ENCODE assay signal across 8 cellular contexts in the genomic region with DNA sequence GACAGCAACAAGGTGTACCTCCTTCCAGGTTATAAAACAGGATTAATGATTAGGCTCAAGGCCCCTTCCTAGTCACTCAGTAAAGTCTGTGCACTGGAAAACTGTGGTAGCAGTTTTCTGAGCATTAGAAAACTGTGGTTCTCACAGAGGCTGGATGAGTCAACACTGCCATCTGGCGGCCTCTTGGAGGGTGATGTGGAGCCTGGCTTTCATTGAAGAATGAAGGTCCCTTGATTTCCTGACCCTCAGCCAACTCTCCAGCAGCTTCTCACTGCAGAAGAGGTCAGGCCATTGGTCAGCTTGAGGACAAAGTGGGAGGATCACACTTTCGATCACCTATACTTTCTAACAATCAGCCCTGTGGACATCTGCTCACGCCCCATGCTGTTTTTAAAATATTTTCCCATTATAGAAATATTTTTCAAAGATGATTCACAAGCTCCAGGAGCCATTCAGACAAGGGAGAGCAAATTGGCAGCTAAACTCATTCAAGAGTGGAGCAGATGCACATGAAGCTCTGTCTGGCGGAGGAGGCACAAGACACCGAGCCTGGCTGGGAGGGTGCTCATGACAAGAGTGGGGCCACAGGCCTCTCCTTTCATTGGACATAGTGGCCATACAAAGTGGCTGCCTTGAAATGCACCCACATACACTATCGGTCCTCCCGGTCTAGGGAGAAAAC. TPM values are rescaled to one million over a fixed set of nuclear protein-coding genes. Genes with fewer than 3 reads are reported as not detected.
DNase-seq lines count a peak whose midpoint lies in the region; ATAC-seq and TF ChIP-seq lines count a peak whose summit lies in the region.

No MANE protein-coding gene starts in this region.

- H3K36me3 ChIP-seq in HCT116 (ENCODE audit: control insufficient read depth in 1 of 2, insufficient read depth in 2 of 2, low read length in 2 of 2) = peaks cover 13 to 14% of the 10 kb centered on the region in 2 experiments; a peak in 3 of 4 replicates
- peaks cover 0 to 31% of the 10 kb centered on the region in 2 donors for H3K36me3 ChIP-seq in gastrocnemius medialis

- CTCF ChIA-PET in HCT116 (lab: Charles Lee) = interaction anchor here (0.9 to 2.4 kb wide), 8 partner anchors 12 to 1573 kb away, joined by 3 to 14 read pairs (median 4); a partner anchor contains a TSS

- peak; percentile 94 for TF ChIP-seq RAD21 in HCT116 (IDR thresholded peaks at IDR 0.05; ENCODE audit: low read depth)

- BruUV-seq in HCT116 (replicated peaks; lab: Mats Ljungman, UMichigan) = no TSS peak

- DNase-seq in GM04504 (ENCODE audit: low read depth) (peak; percentile 62), HCT116 (ENCODE audit: low read depth, low spot score) (peak; percentile 52), NCI-H1092 treated with DMSO at 0.1 percent for 48 hours (lab: John Stamatoyannopoulos, UW) (peak; percentile 86), T-helper 1 cell (peak; percentile 17 to 61 (median 43)), amygdala (lab: John Stamatoyannopoulos, UW) (peak in 51 of 56 donors; percentile 5 to 92 (median 57)), right cardiac atrium (peak; percentile 78 to 92 (median 88)), gastrocnemius medialis (peak; percentile 60 to 78)

- H3K4me3 ChIP-seq in HCT116 (replicated peaks in 1 of 2; ENCODE audit: low read depth in 1 of 2, low read length in 2 of 2) (no peak overlapping the region), right cardiac atrium (ENCODE audit: low read length) (no peak overlapping the region), gastrocnemius medialis (no peak overlapping the region)

- no peaks in the 10 kb centered on the region for H3K9me2 ChIP-seq in HCT116 (ENCODE audit: insufficient read depth)

- TF ChIP-seq POLR2A in HCT116 (IDR thresholded peaks at IDR 0.05; ENCODE audit: borderline replicate concordance, extremely low read depth, insufficient read depth, insufficient read length) (no peak), gastrocnemius medialis (IDR thresholded peaks at IDR 0.05) (no peak)

- RAD21 ChIA-PET in HCT116 (lab: Charles Lee; ENCODE audit: low non-redundant PET in 1 of 2, low total read pairs in 2 of 2, uncharacterized antibody in 2 of 2, unreplicated experiment in 2 of 2) = no interaction called here

- in situ Hi-C loops in gastrocnemius medialis (cut with MboI; ENCODE audit: low sequenced_read_pairs in 4 of 4) = loop anchor here in 1 of 4 donors (10.0 kb wide), 2 partner anchors 215 to 695 kb away; no protein-coding TSS in a partner anchor

- H3K9me3 ChIP-seq in HCT116 (ENCODE audit: control insufficient read depth in 1 of 2, insufficient read depth in 1 of 2, low read depth in 1 of 2, low read length in 2 of 2) (no peaks in the 10 kb centered on the region), right cardiac atrium (ENCODE audit: control insufficient read depth, low read length) (no peaks in the 10 kb centered on the region), gastrocnemius medialis (no peaks in the 10 kb centered on the region)

- peak; percentile 84 to 92 (median 91) for TF ChIP-seq CTCF in HCT116 (IDR thresholded peaks at IDR 0.05 in 2 of 3, conservative IDR thresholded peaks at IDR 0.05 in 1 of 3; ENCODE audit: borderline replicate concordance in 1 of 3, insufficient read depth in 1 of 3, low read depth in 2 of 3, low read length in 2 of 3)
- TF ChIP-seq CTCF in gastrocnemius medialis (IDR thresholded peaks at IDR 0.05 in 4 of 5, conservative IDR thresholded peaks at IDR 0.05 in 1 of 5) = peak; percentile 71 to 92 (median 82)

- ATAC-seq in HCT116 = peak; percentile 92
- peak; percentile 77 to 85 for ATAC-seq in right cardiac atrium
- peak; percentile 78 to 82 for ATAC-seq in gastrocnemius medialis
- ATAC-seq in HG03135 (IDR thresholded peaks at IDR 0.05; ENCODE audit: unreplicated experiment) = no peak

- intact Hi-C loops in HCT116 (cut with micrococcal nuclease) = loop anchor here (1.0 to 10.0 kb wide), 6 partner anchors 235 to 1635 kb away; a partner anchor contains a TSS
- intact Hi-C loops in right cardiac atrium (cut with DNase I) = loop anchor here (5.0 to 10.0 kb wide), 6 partner anchors 225 to 738 kb away; a partner anchor contains a TSS
- intact Hi-C loops in gastrocnemius medialis (cut with DNase I; ENCODE audit: low total_unique reads) = loop anchor here (2.0 to 5.0 kb wide), 2 partner anchors 158 to 699 kb away; no protein-coding TSS in a partner anchor

- H3K27ac ChIP-seq in HCT116 (ENCODE audit: low read depth, low read length) = no peak overlapping the region
- peak overlapping the region; percentile 11 for H3K27ac ChIP-seq in right cardiac atrium (ENCODE audit: low read length)
- peak overlapping the region; percentile 21 to 47 (median 43) for H3K27ac ChIP-seq in gastrocnemius medialis

- no peaks in the 10 kb centered on the region for H3K79me2 ChIP-seq in HCT116 (ENCODE audit: insufficient read depth, low read length)

- H4K20me1 ChIP-seq in HCT116 (ENCODE audit: insufficient read depth) = no peaks in the 10 kb centered on the region

- POLR2A ChIA-PET in HCT116 (lab: Charles Lee) = no interaction called here

- no peaks in the 10 kb centered on the region for H3K4me1 ChIP-seq in HCT116 (ENCODE audit: control insufficient read depth in 1 of 2, insufficient read depth in 2 of 2, low read length in 2 of 2)
- no peaks in the 10 kb centered on the region for H3K4me1 ChIP-seq in right cardiac atrium (ENCODE audit: control insufficient read depth, insufficient read depth, low read length)
- peaks cover 16 to 18% of the 10 kb centered on the region in 2 donors for H3K4me1 ChIP-seq in gastrocnemius medialis

- H3K27me3 ChIP-seq in HCT116 (ENCODE audit: insufficient read depth, low read length) (no peaks in the 10 kb centered on the region), right cardiac atrium (ENCODE audit: control insufficient read depth, insufficient read depth) (no peaks in the 10 kb centered on the region), gastrocnemius medialis (no peaks in the 10 kb centered on the region)

- no peak overlapping the region for H2AFZ ChIP-seq in HCT116 (ENCODE audit: low read depth, low read length, poor library complexity, severe bottlenecking)

- H3K9ac ChIP-seq in HCT116 (ENCODE audit: low read length) = no peak overlapping the region

- no peak overlapping the region for H3K4me2 ChIP-seq in HCT116 (ENCODE audit: low read length)

- 52% methylated on average over 7 of the region's 7 CpGs for WGBS in right cardiac atrium

TF ChIP-seq in HCT116, 20 proteins besides CTCF, POLR2A, EP300 and RAD21:
- TF ChIP-seq CBX3 (IDR thresholded peaks at IDR 0.05; ENCODE audit: low read depth) = no peak
- TF ChIP-seq, protein P1, sequence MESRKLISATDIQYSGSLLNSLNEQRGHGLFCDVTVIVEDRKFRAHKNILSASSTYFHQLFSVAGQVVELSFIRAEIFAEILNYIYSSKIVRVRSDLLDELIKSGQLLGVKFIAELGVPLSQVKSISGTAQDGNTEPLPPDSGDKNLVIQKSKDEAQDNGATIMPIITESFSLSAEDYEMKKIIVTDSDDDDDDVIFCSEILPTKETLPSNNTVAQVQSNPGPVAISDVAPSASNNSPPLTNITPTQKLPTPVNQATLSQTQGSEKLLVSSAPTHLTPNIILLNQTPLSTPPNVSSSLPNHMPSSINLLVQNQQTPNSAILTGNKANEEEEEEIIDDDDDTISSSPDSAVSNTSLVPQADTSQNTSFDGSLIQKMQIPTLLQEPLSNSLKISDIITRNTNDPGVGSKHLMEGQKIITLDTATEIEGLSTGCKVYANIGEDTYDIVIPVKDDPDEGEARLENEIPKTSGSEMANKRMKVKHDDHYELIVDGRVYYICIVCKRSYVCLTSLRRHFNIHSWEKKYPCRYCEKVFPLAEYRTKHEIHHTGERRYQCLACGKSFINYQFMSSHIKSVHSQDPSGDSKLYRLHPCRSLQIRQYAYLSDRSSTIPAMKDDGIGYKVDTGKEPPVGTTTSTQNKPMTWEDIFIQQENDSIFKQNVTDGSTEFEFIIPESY (IDR thresholded peaks at IDR 0.05; ENCODE audit: extremely low read depth, insufficient replicate concordance, low read length) = no peak
- TF ChIP-seq, protein P2, sequence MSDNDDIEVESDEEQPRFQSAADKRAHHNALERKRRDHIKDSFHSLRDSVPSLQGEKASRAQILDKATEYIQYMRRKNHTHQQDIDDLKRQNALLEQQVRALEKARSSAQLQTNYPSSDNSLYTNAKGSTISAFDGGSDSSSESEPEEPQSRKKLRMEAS (IDR thresholded peaks at IDR 0.05) = no peak
- no peak for TF ChIP-seq SRF (IDR thresholded peaks at IDR 0.05; ENCODE audit: low read depth)
- TF ChIP-seq SP1 (IDR thresholded peaks at IDR 0.05; ENCODE audit: low read depth) = no peak

RNA-seq across cellular contexts. Expression of a gene that starts 23.1 kb away (rescaled TPM):
- total RNA-seq in HCT116 (2021; ENCODE audit: unreplicated experiment) (282 TPM), right cardiac atrium (100 to 1,000 TPM; 125 to 146 (median 144) TPM), gastrocnemius medialis (100 to 1,000 TPM; 340 to 380 (median 357) TPM)
- polyA plus RNA-seq in HCT116 (2012) = 379 and 457 TPM in 2 replicates
- 280 TPM for polyA plus RNA-seq in right cardiac atrium

RNA-seq across cellular contexts. Expression of a gene that starts 24.2 kb away (rescaled TPM):
- 22.7 TPM for total RNA-seq in HCT116 (2021; ENCODE audit: unreplicated experiment)
- polyA plus RNA-seq in HCT116 (2012) = 18.4 and 19.8 TPM in 2 replicates
- 10 to 100 TPM in 1 of 4 donors, 1 to 10 TPM in 3; 8.7 to 11.8 (median 9.2) TPM for total RNA-seq in right cardiac atrium
- polyA plus RNA-seq in right cardiac atrium = 7.9 TPM
- total RNA-seq in gastrocnemius medialis = 10 to 100 TPM in 3 of 4 donors, 1 to 10 TPM in 1; 9.7 to 17.3 (median 15.3) TPM

RNA-seq across cellular contexts. Expression of a gene that starts 54.5 kb away (rescaled TPM):
- total RNA-seq in HCT116 (2021; ENCODE audit: unreplicated experiment) (127 TPM), right cardiac atrium (10 to 100 TPM; 26.1 to 36.4 (median 30.9) TPM), gastrocnemius medialis (100 to 1,000 TPM in 1 of 4 donors, 10 to 100 TPM in 3; 61.5 to 113 (median 83.0) TPM)
- 68.5 and 76.6 TPM in 2 replicates for polyA plus RNA-seq in HCT116 (2012)
- polyA plus RNA-seq in right cardiac atrium = 27.7 TPM
